In genomic region chr5:127298623-127299022, GRCh38 we compare ENCODE assay signal across 1 cellular context.
TF ChIP-seq lines count a peak whose summit lies in the region.

No MANE protein-coding gene starts in this region.

TF ChIP-seq in H1, 55 proteins besides CTCF, POLR2A, EP300 and RAD21:
- TF ChIP-seq HDAC2 (IDR thresholded peaks at IDR 0.05; ENCODE audit: borderline replicate concordance in 1 of 2, low read depth in 2 of 2, low read length in 2 of 2): no peak
- no peak for TF ChIP-seq BACH1 (IDR thresholded peaks at IDR 0.05; ENCODE audit: low read length)
- TF ChIP-seq TEAD4 (IDR thresholded peaks at IDR 0.05; ENCODE audit: low read depth, low read length): no peak
- TF ChIP-seq, protein P1, sequence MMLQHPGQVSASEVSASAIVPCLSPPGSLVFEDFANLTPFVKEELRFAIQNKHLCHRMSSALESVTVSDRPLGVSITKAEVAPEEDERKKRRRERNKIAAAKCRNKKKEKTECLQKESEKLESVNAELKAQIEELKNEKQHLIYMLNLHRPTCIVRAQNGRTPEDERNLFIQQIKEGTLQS (IDR thresholded peaks at IDR 0.05; ENCODE audit: insufficient read depth, low read depth, low read length): no peak
- TF ChIP-seq CHD2 (IDR thresholded peaks at IDR 0.05; ENCODE audit: low read length): no peak
- no peak for TF ChIP-seq FOSL1 (IDR thresholded peaks at IDR 0.05; ENCODE audit: insufficient read depth, low read depth, low read length)
- TF ChIP-seq RNF2 (IDR thresholded peaks at IDR 0.05; ENCODE audit: borderline replicate concordance, low read depth, low read length, missing control alignments, poor library complexity, severe bottlenecking): no peak
- no peak for TF ChIP-seq TCF12 (IDR thresholded peaks at IDR 0.05; ENCODE audit: low read depth, low read length)
- no peak for TF ChIP-seq PHF8 (conservative IDR thresholded peaks at IDR 0.05; ENCODE audit: low read depth, low read length)
- TF ChIP-seq ASH2L (IDR thresholded peaks at IDR 0.05; ENCODE audit: low read length): no peak
- no peak for TF ChIP-seq TBP (IDR thresholded peaks at IDR 0.05; ENCODE audit: low read depth, low read length)
- no peak for TF ChIP-seq BCL11A (IDR thresholded peaks at IDR 0.05; ENCODE audit: low read depth in 2 of 2, low read length in 2 of 2)
- no peak for TF ChIP-seq JUN (IDR thresholded peaks at IDR 0.05; ENCODE audit: low read depth, low read length)
